Comparison of ENCODE assay signal across 11 cellular contexts in the genomic region with DNA sequence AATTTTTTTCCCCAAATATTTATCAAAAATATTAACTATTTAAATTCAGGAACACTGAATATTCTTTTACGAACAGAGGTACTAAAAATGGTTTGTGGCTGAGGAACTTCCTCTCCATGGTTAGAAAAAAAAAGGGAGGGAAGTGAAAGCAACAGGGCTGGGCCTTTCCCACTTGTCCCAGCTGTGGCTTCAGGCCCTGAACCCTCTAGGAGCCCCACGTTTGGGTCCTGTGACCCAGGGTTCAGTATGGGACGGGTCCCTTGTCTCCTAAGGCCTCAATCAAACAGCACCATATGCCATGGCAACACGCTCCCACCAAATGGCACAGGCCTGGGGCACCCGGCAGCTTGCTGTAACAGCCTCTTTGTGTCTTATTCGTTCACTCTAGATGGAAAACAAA. TPM values are rescaled to one million over a fixed set of nuclear protein-coding genes. Genes with fewer than 3 reads are reported as not detected.
DNase-seq lines count a peak whose midpoint lies in the region; ATAC-seq and TF ChIP-seq lines count a peak whose summit lies in the region.
"Had no signal": no experiment of that assay in that cellular context is flagged by ENCODE, and none has a peak within 500 bp of the region (broad histone marks: within the 10 kb centered on the region; RNA-seq: fewer than 3 reads in every experiment).

No MANE protein-coding gene starts in this region.

- no peak for TF ChIP-seq EP300 in sigmoid colon (IDR thresholded peaks at IDR 0.05)

- H3K4me2 ChIP-seq in OCI-LY7 (ENCODE audit: low read length) = peak overlapping the region; percentile 32

- H3K36me3 ChIP-seq in OCI-LY7 (ENCODE audit: insufficient read depth, low read length) (peaks cover 80% of the 10 kb centered on the region), sigmoid colon (no peaks in the 10 kb centered on the region)

- POLR2A ChIA-PET in OCI-LY7 (lab: Charles Lee) = no interaction called here

- CTCF ChIA-PET in OCI-LY7 (lab: Charles Lee; ENCODE audit: unreplicated experiment) = no interaction called here

- H3K79me2 ChIP-seq in OCI-LY7 (ENCODE audit: insufficient read depth, low read depth, low read length) = no peaks in the 10 kb centered on the region

- intact Hi-C loops in OCI-LY7 (cut with micrococcal nuclease; ENCODE audit: unreplicated experiment) (loop anchor here (1.0 to 5.0 kb wide), 2 partner anchors 69 to 180 kb away; partner anchors contain the start of genes PARP3 and RRP9), sigmoid colon (cut with DNase I) (loop anchor here (2.0 to 5.0 kb wide), 3 partner anchors 50 to 180 kb away; partner anchors contain the start of genes PARP3 and RRP9)

- H3K4me3 ChIP-seq in GM12865 (ENCODE audit: low read depth, low read length) (no peak overlapping the region), OCI-LY7 (ENCODE audit: low read depth, low read length, poor library complexity, severe bottlenecking) (no peak overlapping the region), sigmoid colon (no peak overlapping the region)

- H3K4me1 ChIP-seq in OCI-LY7 (ENCODE audit: insufficient read depth, low read length, poor library complexity, severe bottlenecking) (peaks cover 22% of the 10 kb centered on the region), sigmoid colon (peaks cover 0 to 14% (median 5%) of the 10 kb centered on the region in 4 donors)

- no peak overlapping the region for H2AFZ ChIP-seq in OCI-LY7 (ENCODE audit: low read length)

- no peak for TF ChIP-seq POLR2A in sigmoid colon (IDR thresholded peaks at IDR 0.05)

- ATAC-seq in GM19035 (IDR thresholded peaks at IDR 0.05; ENCODE audit: unreplicated experiment) = no peak
- ATAC-seq: effector memory CD8-positive, alpha-beta T cell had no signal

- TF ChIP-seq CTCF in GM12865 (IDR thresholded peaks at IDR 0.05; ENCODE audit: insufficient read depth, low read depth, low read length, missing control alignments) (no peak), OCI-LY7 (conservative IDR thresholded peaks at IDR 0.05; ENCODE audit: low read length) (no peak), sigmoid colon (IDR thresholded peaks at IDR 0.05) (no peak)

- no peaks in the 10 kb centered on the region for H3K27me3 ChIP-seq in sigmoid colon

- WGBS in sigmoid colon, 2 donors = 65 to 84% methylated on average over 6 of the region's 6 CpGs

- H3K9me3 ChIP-seq in OCI-LY7 (ENCODE audit: low read length) (no peaks in the 10 kb centered on the region), sigmoid colon (no peaks in the 10 kb centered on the region)

- no peaks in the 10 kb centered on the region for H4K20me1 ChIP-seq in OCI-LY7 (ENCODE audit: insufficient read depth, low read length)

- no peaks in the 10 kb centered on the region for H3K9me2 ChIP-seq in OCI-LY7 (ENCODE audit: insufficient read depth, low read length)

- no TSS peak for BruUV-seq in OCI-LY7 (replicated peaks; lab: Mats Ljungman, UMichigan)

- H3K27ac ChIP-seq in OCI-LY7 (ENCODE audit: low read depth, low read length, poor library complexity, severe bottlenecking) (no peak overlapping the region), sigmoid colon (peak overlapping the region in 3 of 4 donors; percentile 36 to 64 (median 56))

- peak; percentile 22 for DNase-seq in GM12865 (ENCODE audit: low read depth)
- DNase-seq in OCI-LY7 (ENCODE audit: low spot score) = peak; percentile 16
- peak; percentile 29 for DNase-seq in germinal center (ENCODE audit: low spot score)
- peak; percentile 63 for DNase-seq in sigmoid colon
- DNase-seq in glomerular visceral epithelial cell (ENCODE audit: extremely low spot score) = no peak
- DNase-seq in central memory CD4-positive, alpha-beta T cell = no peak
- DNase-seq in activated T-cell treated with anti-CD3 and anti-CD28 coated beads, Interleukin-2, amount 50 U/mL, for 1 hour = no peak
- DNase-seq: activated CD4-positive, alpha-beta T cell treated with anti-CD3 and anti-CD28 coated beads for 48 hours; effector memory CD8-positive, alpha-beta T cell; NCI-H2081 had no signal

RNA-seq across cellular contexts. Expression of gene POC1A, which starts 32.4 kb away (rescaled TPM):
- total RNA-seq in OCI-LY7 (2014; rRNA removed; shearing (Covaris generic)) = 34.5 and 40.0 TPM in 2 replicates
- 41.0 and 46.2 TPM in 2 replicates for total RNA-seq in OCI-LY7 (2022)
- total RNA-seq in sigmoid colon = 1 to 10 TPM in 3 of 4 donors, under 1 TPM in 1; 0.66 to 1.7 (median 1.2) TPM
- 10 to 100 TPM in 1 of 3 donors, 1 to 10 TPM in 2; 3.6 to 15.8 (median 7.6) TPM for polyA plus RNA-seq in sigmoid colon

Comparison
In these comparisons a context has a peak if more than half of its experiments do, and no peak if none do; other contexts are left out.
1. DNase-seq: peak in GM12865 (single experiment), OCI-LY7 (single experiment), germinal center (single experiment) and sigmoid colon (single experiment); none in glomerular visceral epithelial cell (single experiment), central memory CD4-positive, alpha-beta T cell (single experiment) and activated T-cell treated with anti-CD3 and anti-CD28 coated beads, Interleukin-2, amount 50 U/mL, for 1 hour (single experiment).
2. RNA of gene POC1A, which starts 32.4 kb away (total RNA-seq): 34.5 to 46.2 TPM in OCI-LY7; 0.66 to 1.7 TPM in sigmoid colon; every median in the first group is over 10 times any median in the second.